Comparison of ENCODE assay signal across 1 cellular context in the genomic region with DNA sequence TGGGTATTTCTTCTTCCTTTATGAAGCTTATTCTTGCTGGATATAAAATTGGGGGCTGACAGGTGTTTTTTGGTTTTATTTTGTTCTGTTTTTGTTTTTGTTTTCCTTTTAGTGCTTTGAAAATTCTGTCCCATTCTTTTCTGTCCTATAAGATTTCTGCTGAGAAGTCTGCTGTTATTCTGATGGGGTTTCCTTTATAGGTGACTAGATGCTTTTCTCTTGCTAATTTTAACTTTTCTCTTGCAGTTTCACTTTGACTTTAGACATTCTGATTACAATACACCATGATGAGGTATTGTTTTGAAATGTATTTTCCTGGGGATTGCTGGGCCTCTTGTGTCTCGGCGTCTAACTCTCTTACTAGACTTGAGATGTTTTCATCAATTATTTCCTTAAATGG.
TF ChIP-seq lines count a peak whose summit lies in the region.

No MANE protein-coding gene starts in this region.

TF ChIP-seq in GM12878, 131 proteins besides CTCF, POLR2A, EP300 and RAD21:
- TF ChIP-seq ATF7 (IDR thresholded peaks at IDR 0.05; ENCODE audit: low read depth) = peak; percentile 93
- TF ChIP-seq MYC (IDR thresholded peaks at IDR 0.05; ENCODE audit: insufficient read depth, insufficient read length, insufficient replicate concordance, low read length, severe bottlenecking) = no peak
- TF ChIP-seq SUZ12 (IDR thresholded peaks at IDR 0.05; ENCODE audit: unreplicated experiment) = no peak
- peak; percentile 50; the same call in 1 of the 2 replicates for TF ChIP-seq FOXM1 (IDR thresholded peaks at IDR 0.05; ENCODE audit: low read depth, low read length)
- TF ChIP-seq MEF2A (IDR thresholded peaks at IDR 0.05; ENCODE audit: insufficient read depth, low read depth, low read length) = peak; percentile 92
- TF ChIP-seq ZNF622 (IDR thresholded peaks at IDR 0.05) = no peak
- TF ChIP-seq TCF7 (IDR thresholded peaks at IDR 0.05; ENCODE audit: borderline replicate concordance) = peak; percentile 64; the same call in 1 of the 2 replicates
- TF ChIP-seq, protein P1, sequence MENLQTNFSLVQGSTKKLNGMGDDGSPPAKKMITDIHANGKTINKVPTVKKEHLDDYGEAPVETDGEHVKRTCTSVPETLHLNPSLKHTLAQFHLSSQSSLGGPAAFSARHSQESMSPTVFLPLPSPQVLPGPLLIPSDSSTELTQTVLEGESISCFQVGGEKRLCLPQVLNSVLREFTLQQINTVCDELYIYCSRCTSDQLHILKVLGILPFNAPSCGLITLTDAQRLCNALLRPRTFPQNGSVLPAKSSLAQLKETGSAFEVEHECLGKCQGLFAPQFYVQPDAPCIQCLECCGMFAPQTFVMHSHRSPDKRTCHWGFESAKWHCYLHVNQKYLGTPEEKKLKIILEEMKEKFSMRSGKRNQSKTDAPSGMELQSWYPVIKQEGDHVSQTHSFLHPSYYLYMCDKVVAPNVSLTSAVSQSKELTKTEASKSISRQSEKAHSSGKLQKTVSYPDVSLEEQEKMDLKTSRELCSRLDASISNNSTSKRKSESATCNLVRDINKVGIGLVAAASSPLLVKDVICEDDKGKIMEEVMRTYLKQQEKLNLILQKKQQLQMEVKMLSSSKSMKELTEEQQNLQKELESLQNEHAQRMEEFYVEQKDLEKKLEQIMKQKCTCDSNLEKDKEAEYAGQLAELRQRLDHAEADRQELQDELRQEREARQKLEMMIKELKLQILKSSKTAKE (IDR thresholded peaks at IDR 0.05; ENCODE audit: low read depth, poor library complexity, severe bottlenecking) = peak; percentile 47
- TF ChIP-seq PAX8 (IDR thresholded peaks at IDR 0.05) = no peak
- no peak for TF ChIP-seq CBX3 (IDR thresholded peaks at IDR 0.05; ENCODE audit: borderline replicate concordance, low read depth)
- TF ChIP-seq BRCA1 (IDR thresholded peaks at IDR 0.05; ENCODE audit: low read depth, low read length) = no peak
- TF ChIP-seq, protein P2, sequence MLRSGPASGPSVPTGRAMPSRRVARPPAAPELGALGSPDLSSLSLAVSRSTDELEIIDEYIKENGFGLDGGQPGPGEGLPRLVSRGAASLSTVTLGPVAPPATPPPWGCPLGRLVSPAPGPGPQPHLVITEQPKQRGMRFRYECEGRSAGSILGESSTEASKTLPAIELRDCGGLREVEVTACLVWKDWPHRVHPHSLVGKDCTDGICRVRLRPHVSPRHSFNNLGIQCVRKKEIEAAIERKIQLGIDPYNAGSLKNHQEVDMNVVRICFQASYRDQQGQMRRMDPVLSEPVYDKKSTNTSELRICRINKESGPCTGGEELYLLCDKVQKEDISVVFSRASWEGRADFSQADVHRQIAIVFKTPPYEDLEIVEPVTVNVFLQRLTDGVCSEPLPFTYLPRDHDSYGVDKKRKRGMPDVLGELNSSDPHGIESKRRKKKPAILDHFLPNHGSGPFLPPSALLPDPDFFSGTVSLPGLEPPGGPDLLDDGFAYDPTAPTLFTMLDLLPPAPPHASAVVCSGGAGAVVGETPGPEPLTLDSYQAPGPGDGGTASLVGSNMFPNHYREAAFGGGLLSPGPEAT (IDR thresholded peaks at IDR 0.05; ENCODE audit: low read depth) = peak; percentile 65; the same call in 1 of the 2 replicates
- TF ChIP-seq CBX5 (IDR thresholded peaks at IDR 0.05; ENCODE audit: low read depth) = peak; percentile 99
- peak; percentile 55; the same call in 1 of the 2 replicates for TF ChIP-seq GABPA (IDR thresholded peaks at IDR 0.05; ENCODE audit: low read depth)
- TF ChIP-seq ETV6 (conservative IDR thresholded peaks at IDR 0.05 in 1 of 2, IDR thresholded peaks at IDR 0.05 in 1 of 2; ENCODE audit: borderline replicate concordance in 1 of 2, low read depth in 1 of 2) = peak in 1 of 2 experiments; percentile 27; a peak in 1 of 4 replicates
- 0 out of 2 replicates have a peak, but pooled peaks have one; percentile 52 for TF ChIP-seq ZNF217 (IDR thresholded peaks at IDR 0.05)
- peak; percentile 60; the same call in 1 of the 2 replicates for TF ChIP-seq NFIC (IDR thresholded peaks at IDR 0.05; ENCODE audit: low read depth, low read length)
- TF ChIP-seq PML (IDR thresholded peaks at IDR 0.05; ENCODE audit: low read length) = 0 out of 2 replicates have a peak, but pooled peaks have one; percentile 29
- peak; percentile 79 for TF ChIP-seq MEF2B (IDR thresholded peaks at IDR 0.05; ENCODE audit: partially characterized antibody, poor library complexity, severe bottlenecking)
- TF ChIP-seq RUNX3 (IDR thresholded peaks at IDR 0.05; ENCODE audit: low read length) = peak; percentile 26; the same call in 1 of the 2 replicates
- TF ChIP-seq, protein P3, sequence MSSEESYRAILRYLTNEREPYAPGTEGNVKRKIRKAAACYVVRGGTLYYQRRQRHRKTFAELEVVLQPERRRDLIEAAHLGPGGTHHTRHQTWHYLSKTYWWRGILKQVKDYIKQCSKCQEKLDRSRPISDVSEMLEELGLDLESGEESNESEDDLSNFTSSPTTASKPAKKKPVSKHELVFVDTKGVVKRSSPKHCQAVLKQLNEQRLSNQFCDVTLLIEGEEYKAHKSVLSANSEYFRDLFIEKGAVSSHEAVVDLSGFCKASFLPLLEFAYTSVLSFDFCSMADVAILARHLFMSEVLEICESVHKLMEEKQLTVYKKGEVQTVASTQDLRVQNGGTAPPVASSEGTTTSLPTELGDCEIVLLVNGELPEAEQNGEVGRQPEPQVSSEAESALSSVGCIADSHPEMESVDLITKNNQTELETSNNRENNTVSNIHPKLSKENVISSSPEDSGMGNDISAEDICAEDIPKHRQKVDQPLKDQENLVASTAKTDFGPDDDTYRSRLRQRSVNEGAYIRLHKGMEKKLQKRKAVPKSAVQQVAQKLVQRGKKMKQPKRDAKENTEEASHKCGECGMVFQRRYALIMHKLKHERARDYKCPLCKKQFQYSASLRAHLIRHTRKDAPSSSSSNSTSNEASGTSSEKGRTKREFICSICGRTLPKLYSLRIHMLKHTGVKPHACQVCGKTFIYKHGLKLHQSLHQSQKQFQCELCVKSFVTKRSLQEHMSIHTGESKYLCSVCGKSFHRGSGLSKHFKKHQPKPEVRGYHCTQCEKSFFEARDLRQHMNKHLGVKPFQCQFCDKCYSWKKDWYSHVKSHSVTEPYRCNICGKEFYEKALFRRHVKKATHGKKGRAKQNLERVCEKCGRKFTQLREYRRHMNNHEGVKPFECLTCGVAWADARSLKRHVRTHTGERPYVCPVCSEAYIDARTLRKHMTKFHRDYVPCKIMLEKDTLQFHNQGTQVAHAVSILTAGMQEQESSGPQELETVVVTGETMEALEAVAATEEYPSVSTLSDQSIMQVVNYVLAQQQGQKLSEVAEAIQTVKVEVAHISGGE (CRISPR knock-in tag; IDR thresholded peaks at IDR 0.05) = no peak
- TF ChIP-seq, protein P4, sequence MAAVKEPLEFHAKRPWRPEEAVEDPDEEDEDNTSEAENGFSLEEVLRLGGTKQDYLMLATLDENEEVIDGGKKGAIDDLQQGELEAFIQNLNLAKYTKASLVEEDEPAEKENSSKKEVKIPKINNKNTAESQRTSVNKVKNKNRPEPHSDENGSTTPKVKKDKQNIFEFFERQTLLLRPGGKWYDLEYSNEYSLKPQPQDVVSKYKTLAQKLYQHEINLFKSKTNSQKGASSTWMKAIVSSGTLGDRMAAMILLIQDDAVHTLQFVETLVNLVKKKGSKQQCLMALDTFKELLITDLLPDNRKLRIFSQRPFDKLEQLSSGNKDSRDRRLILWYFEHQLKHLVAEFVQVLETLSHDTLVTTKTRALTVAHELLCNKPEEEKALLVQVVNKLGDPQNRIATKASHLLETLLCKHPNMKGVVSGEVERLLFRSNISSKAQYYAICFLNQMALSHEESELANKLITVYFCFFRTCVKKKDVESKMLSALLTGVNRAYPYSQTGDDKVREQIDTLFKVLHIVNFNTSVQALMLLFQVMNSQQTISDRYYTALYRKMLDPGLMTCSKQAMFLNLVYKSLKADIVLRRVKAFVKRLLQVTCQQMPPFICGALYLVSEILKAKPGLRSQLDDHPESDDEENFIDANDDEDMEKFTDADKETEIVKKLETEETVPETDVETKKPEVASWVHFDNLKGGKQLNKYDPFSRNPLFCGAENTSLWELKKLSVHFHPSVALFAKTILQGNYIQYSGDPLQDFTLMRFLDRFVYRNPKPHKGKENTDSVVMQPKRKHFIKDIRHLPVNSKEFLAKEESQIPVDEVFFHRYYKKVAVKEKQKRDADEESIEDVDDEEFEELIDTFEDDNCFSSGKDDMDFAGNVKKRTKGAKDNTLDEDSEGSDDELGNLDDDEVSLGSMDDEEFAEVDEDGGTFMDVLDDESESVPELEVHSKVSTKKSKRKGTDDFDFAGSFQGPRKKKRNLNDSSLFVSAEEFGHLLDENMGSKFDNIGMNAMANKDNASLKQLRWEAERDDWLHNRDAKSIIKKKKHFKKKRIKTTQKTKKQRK (IDR thresholded peaks at IDR 0.05; ENCODE audit: low read depth, low read length) = no peak
- TF ChIP-seq, protein P5, sequence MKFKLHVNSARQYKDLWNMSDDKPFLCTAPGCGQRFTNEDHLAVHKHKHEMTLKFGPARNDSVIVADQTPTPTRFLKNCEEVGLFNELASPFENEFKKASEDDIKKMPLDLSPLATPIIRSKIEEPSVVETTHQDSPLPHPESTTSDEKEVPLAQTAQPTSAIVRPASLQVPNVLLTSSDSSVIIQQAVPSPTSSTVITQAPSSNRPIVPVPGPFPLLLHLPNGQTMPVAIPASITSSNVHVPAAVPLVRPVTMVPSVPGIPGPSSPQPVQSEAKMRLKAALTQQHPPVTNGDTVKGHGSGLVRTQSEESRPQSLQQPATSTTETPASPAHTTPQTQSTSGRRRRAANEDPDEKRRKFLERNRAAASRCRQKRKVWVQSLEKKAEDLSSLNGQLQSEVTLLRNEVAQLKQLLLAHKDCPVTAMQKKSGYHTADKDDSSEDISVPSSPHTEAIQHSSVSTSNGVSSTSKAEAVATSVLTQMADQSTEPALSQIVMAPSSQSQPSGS (IDR thresholded peaks at IDR 0.05; ENCODE audit: low read length) = peak; percentile 93
- TF ChIP-seq, protein P6, sequence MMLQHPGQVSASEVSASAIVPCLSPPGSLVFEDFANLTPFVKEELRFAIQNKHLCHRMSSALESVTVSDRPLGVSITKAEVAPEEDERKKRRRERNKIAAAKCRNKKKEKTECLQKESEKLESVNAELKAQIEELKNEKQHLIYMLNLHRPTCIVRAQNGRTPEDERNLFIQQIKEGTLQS (IDR thresholded peaks at IDR 0.05; ENCODE audit: borderline replicate concordance, extremely low read depth, low read depth, low read length) = no peak
- TF ChIP-seq CREM (IDR thresholded peaks at IDR 0.05; ENCODE audit: low read depth) = 0 out of 2 replicates have a peak, but pooled peaks have one; percentile 18
- TF ChIP-seq IKZF2 (IDR thresholded peaks at IDR 0.05) = peak; percentile 51 to 75; a peak in 3 of 4 replicates
- no peak for TF ChIP-seq KDM1A (IDR thresholded peaks at IDR 0.05; ENCODE audit: borderline replicate concordance)
- TF ChIP-seq, protein P7, sequence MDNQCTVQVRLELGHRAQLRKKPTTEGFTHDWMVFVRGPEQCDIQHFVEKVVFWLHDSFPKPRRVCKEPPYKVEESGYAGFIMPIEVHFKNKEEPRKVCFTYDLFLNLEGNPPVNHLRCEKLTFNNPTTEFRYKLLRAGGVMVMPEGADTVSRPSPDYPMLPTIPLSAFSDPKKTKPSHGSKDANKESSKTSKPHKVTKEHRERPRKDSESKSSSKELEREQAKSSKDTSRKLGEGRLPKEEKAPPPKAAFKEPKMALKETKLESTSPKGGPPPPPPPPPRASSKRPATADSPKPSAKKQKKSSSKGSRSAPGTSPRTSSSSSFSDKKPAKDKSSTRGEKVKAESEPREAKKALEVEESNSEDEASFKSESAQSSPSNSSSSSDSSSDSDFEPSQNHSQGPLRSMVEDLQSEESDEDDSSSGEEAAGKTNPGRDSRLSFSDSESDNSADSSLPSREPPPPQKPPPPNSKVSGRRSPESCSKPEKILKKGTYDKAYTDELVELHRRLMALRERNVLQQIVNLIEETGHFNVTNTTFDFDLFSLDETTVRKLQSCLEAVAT (IDR thresholded peaks at IDR 0.05) = peak; percentile 63; the same call in 1 of the 2 replicates
- peak; percentile 88 for TF ChIP-seq NBN (IDR thresholded peaks at IDR 0.05)
- TF ChIP-seq JUNB (IDR thresholded peaks at IDR 0.05) = peak; percentile 84
TF ChIP-seq in GM12878: peak in this region for 20.
